Comparison of ENCODE assay signal across 28 cellular contexts in genomic region chr1:232468249-232468648, GRCh38.
"Had no signal": no experiment of that assay in that cellular context is flagged by ENCODE, and none has a peak within 500 bp of the region (broad histone marks: within the 10 kb centered on the region; RNA-seq: fewer than 3 reads in every experiment).

No MANE protein-coding gene starts in this region.

- H3K4me1 ChIP-seq: gastrocnemius medialis had no signal

- H3K27ac ChIP-seq: brain microvascular endothelial cell, coronary artery, esophagus muscularis mucosa, foreskin keratinocyte, gastrocnemius medialis, VCaP had no signal

- H3K9me3 ChIP-seq: esophagus muscularis mucosa, gastrocnemius medialis had no signal

- DNase-seq: activated B cell treated with CpG ODN at 0.5 μM for 24 hours; activated CD4-positive, alpha-beta T cell treated with anti-CD3 and anti-CD28 coated beads for 48 hours; activated CD4-positive, alpha-beta T cell treated with anti-CD3 and anti-CD28 coated beads, Interleukin-2, amount 50 U/mL, for 1 hour; activated CD4-positive, alpha-beta T cell treated with anti-CD3 and anti-CD28 coated beads, Interleukin-2, amount 50 U/mL, for 48 hours; activated CD8-positive, alpha-beta memory T cell treated with anti-CD3 and anti-CD28 coated beads for 24 hours; activated CD8-positive, alpha-beta T cell treated with anti-CD3 and anti-CD28 coated beads for 36 hours; activated effector memory CD4-positive, alpha-beta T cell treated with Interleukin-2 at 50 U/mL for 16 hours; activated gamma-delta T cell treated with Interleukin-2 at 50 U/mL for 16 hours; activated naive CD4-positive, alpha-beta T cell treated with anti-CD3 and anti-CD28 coated beads, Interleukin-2, amount 50 U/mL, for 16 hours; activated naive CD4-positive, alpha-beta T cell treated with Interleukin-2 at 50 U/mL for 16 hours; activated T-cell treated with anti-CD3 and anti-CD28 coated beads, Interleukin-2, amount 50 U/mL, for 4 hours; amniotic stem cell; anterior cingulate cortex; brain microvascular endothelial cell; effector CD4-positive, alpha-beta T cell; effector memory CD8-positive, alpha-beta T cell; erythroblast; foreskin keratinocyte; gastrocnemius medialis; glutamatergic neuron; T-helper 1 cell; T-helper 17 cell; T1000 had no signal

- H3K27me3 ChIP-seq: brain microvascular endothelial cell, esophagus muscularis mucosa, foreskin keratinocyte, gastrocnemius medialis had no signal

- H3K4me3 ChIP-seq: coronary artery, esophagus muscularis mucosa, gastrocnemius medialis had no signal

- ATAC-seq: activated CD4-positive, CD25-positive, alpha-beta regulatory T cell treated with anti-CD3 and anti-CD28 coated beads, Interleukin-2, amount 50 U/mL, for 24 hours; activated CD8-positive, alpha-beta T cell treated with anti-CD3 and anti-CD28 coated beads for 36 hours; activated T-cell treated with anti-CD3 and anti-CD28 coated beads, Interleukin-2, amount 50 U/mL, for 4 hours; activated T-helper 17 cell treated with anti-CD3 and anti-CD28 coated beads, Interleukin-2, amount 50 U/mL, for 72 hours; effector memory CD8-positive, alpha-beta T cell; foreskin keratinocyte; gastrocnemius medialis; T-helper 17 cell had no signal

- H3K36me3 ChIP-seq: brain microvascular endothelial cell had no signal
